ENCODE assay signal across 14 cellular contexts in genomic region chr2:73852020-73852419, GRCh38. TPM values are rescaled to one million over a fixed set of nuclear protein-coding genes. Genes with fewer than 3 reads are reported as not detected.
DNase-seq lines count a peak whose midpoint lies in the region; ATAC-seq, FAIRE-seq and TF ChIP-seq lines count a peak whose summit lies in the region.
"Had no signal": no experiment of that assay in that cellular context is flagged by ENCODE, and none has a peak within 500 bp of the region (broad histone marks: within the 10 kb centered on the region; RNA-seq: fewer than 3 reads in every experiment).

No MANE protein-coding gene starts in this region.

- dilution Hi-C loops in mammary epithelial cell (cut with HindIII; ENCODE audit: low sequenced_read_pairs), result no loop called here

- no peaks in the 10 kb centered on the region for H4K20me1 ChIP-seq in mammary epithelial cell (ENCODE audit: insufficient read depth, low read length)

- H3K4me1 ChIP-seq in mammary epithelial cell (ENCODE audit: insufficient read depth, low read length) (peaks cover 27% of the 10 kb centered on the region), left lung (peaks cover 0 to 8% of the 10 kb centered on the region in 2 donors)
- H3K4me1 ChIP-seq: ascending aorta had no signal

- peaks cover 9% of the 10 kb centered on the region for H3K36me3 ChIP-seq in BJ (ENCODE audit: control insufficient read depth, insufficient read depth, low read length)
- peaks cover 47% of the 10 kb centered on the region for H3K36me3 ChIP-seq in mammary epithelial cell (ENCODE audit: insufficient read depth, low read length)
- peaks cover 0 to 97% of the 10 kb centered on the region in 2 donors for H3K36me3 ChIP-seq in left lung

- H3K4me3 ChIP-seq in BJ (ENCODE audit: low read depth, low read length), result no peak overlapping the region
- no peak overlapping the region for H3K4me3 ChIP-seq in mammary epithelial cell (replicated peaks in 1 of 3; ENCODE audit: insufficient read depth in 1 of 3, low read depth in 2 of 3, low read length in 3 of 3)
- no peak overlapping the region for H3K4me3 ChIP-seq in left lung
- H3K4me3 ChIP-seq: ascending aorta had no signal

- intact Hi-C loops in mammary epithelial cell (cut with micrococcal nuclease), result loop anchor here (5.0 kb wide), 1 partner anchor 130 kb away; the partner anchor contains the start of gene TET3
- intact Hi-C loops in left lung (cut with DNase I), result no loop called here

- TF ChIP-seq CTCF in BJ (IDR thresholded peaks at IDR 0.05; ENCODE audit: insufficient read depth, low read depth, low read length) (no peak), mammary epithelial cell (conservative IDR thresholded peaks at IDR 0.05 in 1 of 2, IDR thresholded peaks at IDR 0.05 in 1 of 2; ENCODE audit: extremely low read depth in 1 of 2, insufficient read depth in 1 of 2, low read depth in 1 of 2, low read length in 2 of 2) (no peak), left lung (IDR thresholded peaks at IDR 0.05) (no peak)

- H3K27ac ChIP-seq in mammary epithelial cell (ENCODE audit: insufficient read depth, low read depth, low read length) (no peak overlapping the region), left lung (no peak overlapping the region)
- H3K27ac ChIP-seq: ascending aorta had no signal

- FAIRE-seq in HTR-8/SVneo (lab: Jason Lieb, UNC), result no peak

- DNase-seq in BJ (ENCODE audit: low read depth) (peak; percentile 34), HTR-8/SVneo (ENCODE audit: insufficient read length, low spot score) (peak; percentile 60), mammary epithelial cell (peak; percentile 77), left lung (no peak), RPMI8226 (no peak)
- DNase-seq: activated CD4-positive, alpha-beta memory T cell treated with anti-CD3 and anti-CD28 coated beads, Interleukin-2, amount 10 ng/mL, durations not matched to agents 7 days and 5 days; NCI-H146 had no signal

- in situ Hi-C loops in mammary epithelial cell (cut with MboI; ENCODE audit: low sequenced_read_pairs in 2 of 2), result loop anchor here in 1 of 2 donors (10.0 kb wide), 1 partner anchor 73 kb away; the partner anchor contains the start of gene DGUOK

- no peak overlapping the region for H2AFZ ChIP-seq in mammary epithelial cell (ENCODE audit: low read depth, low read length)

- H3K27me3 ChIP-seq in BJ (ENCODE audit: control insufficient read depth, insufficient read depth, low read length) (no peaks in the 10 kb centered on the region), mammary epithelial cell (ENCODE audit: insufficient read depth, low read length) (no peaks in the 10 kb centered on the region), left lung (no peaks in the 10 kb centered on the region)
- H3K27me3 ChIP-seq: ascending aorta had no signal

- H3K4me2 ChIP-seq in mammary epithelial cell (ENCODE audit: insufficient read depth, low read depth, low read length), result no peak overlapping the region

- no peak overlapping the region for H3K9ac ChIP-seq in mammary epithelial cell (ENCODE audit: insufficient read depth, low read length)

- POLR2A ChIA-PET in BJ (lab: Charles Lee), result no interaction called here

- H3K9me3 ChIP-seq in mammary epithelial cell (replicated peaks; ENCODE audit: insufficient read depth, low read length) (no peaks in the 10 kb centered on the region), left lung (no peaks in the 10 kb centered on the region)
- H3K9me3 ChIP-seq: ascending aorta had no signal

- H3K79me2 ChIP-seq in mammary epithelial cell (ENCODE audit: insufficient read depth, low read length), result no peaks in the 10 kb centered on the region

- ATAC-seq in left lung, result peak; percentile 33
- no peak for ATAC-seq in GM18867 (IDR thresholded peaks at IDR 0.05; ENCODE audit: unreplicated experiment)
- no peak for ATAC-seq in HG03175 (IDR thresholded peaks at IDR 0.05; ENCODE audit: unreplicated experiment)
- no peak for ATAC-seq in HG03159 (IDR thresholded peaks at IDR 0.05; ENCODE audit: unreplicated experiment)
- ATAC-seq: naive thymus-derived CD4-positive, alpha-beta T cell; sciatic nerve had no signal

- CTCF ChIA-PET in BJ (lab: Yijun Ruan, JAX), result interaction anchor here (1.3 kb wide), 1 partner anchor 414 kb away, joined by 4 read pairs; no protein-coding TSS in a partner anchor
- CTCF ChIA-PET in mammary epithelial cell (lab: Charles Lee; ENCODE audit: low non-redundant PET), result no interaction called here

- BruUV-seq in mammary epithelial cell (replicated peaks; lab: Mats Ljungman, UMichigan), result no TSS peak

RNA-seq across cellular contexts. Expression of gene STAMBP, which starts 23.3 kb away (rescaled TPM):
- polyA plus RNA-seq in BJ (2011; rRNA removed), result 47.9 and 48.4 TPM in 2 replicates
- polyA minus RNA-seq in BJ (2011; rRNA and poly(A)+ RNA removed), result 18.7 and 30.9 TPM in 2 replicates
- total RNA-seq in mammary epithelial cell, result 10 to 100 TPM; 52.2 to 77.8 TPM
- 78.6 TPM for polyA plus RNA-seq in mammary epithelial cell
- 73.9 TPM for polyA minus RNA-seq in mammary epithelial cell
- total RNA-seq in left lung, result 10 to 100 TPM; 32.6 to 40.5 TPM

RNA-seq across cellular contexts. Expression of gene ACTG2, which starts 40.8 kb away (rescaled TPM):
- 43.8 and 81.3 TPM in 2 replicates for polyA plus RNA-seq in BJ (2011; rRNA removed)
- 68.0 and 87.5 TPM in 2 replicates for polyA minus RNA-seq in BJ (2011; rRNA and poly(A)+ RNA removed)
- total RNA-seq in mammary epithelial cell, result 100 to 1,000 TPM in 1 of 2 donors, 1 to 10 TPM in 1; 2.2 to 365 TPM
- polyA plus RNA-seq in mammary epithelial cell, result 1.0 TPM
- not detected for polyA minus RNA-seq in mammary epithelial cell
- 100 to 1,000 TPM in 1 of 2 donors, 10 to 100 TPM in 1; 70.2 to 156 TPM for total RNA-seq in left lung
- total RNA-seq: activated CD4-positive, alpha-beta memory T cell treated with anti-CD3 and anti-CD28 coated beads, Interleukin-2, amount 10 ng/mL, durations not matched to agents 7 days and 5 days; Calu3; naive thymus-derived CD4-positive, alpha-beta T cell had no signal
- polyA plus RNA-seq: naive thymus-derived CD4-positive, alpha-beta T cell had no signal

Comparison
In these comparisons a context has a peak if more than half of its experiments do, and no peak if none do; other contexts are left out.
1. DNase-seq: peak in BJ (single experiment), HTR-8/SVneo (single experiment) and mammary epithelial cell (single experiment); none in left lung (0 of 2) and RPMI8226 (single experiment).